8 cellular contexts compared by ENCODE assay signal in the genomic region with DNA sequence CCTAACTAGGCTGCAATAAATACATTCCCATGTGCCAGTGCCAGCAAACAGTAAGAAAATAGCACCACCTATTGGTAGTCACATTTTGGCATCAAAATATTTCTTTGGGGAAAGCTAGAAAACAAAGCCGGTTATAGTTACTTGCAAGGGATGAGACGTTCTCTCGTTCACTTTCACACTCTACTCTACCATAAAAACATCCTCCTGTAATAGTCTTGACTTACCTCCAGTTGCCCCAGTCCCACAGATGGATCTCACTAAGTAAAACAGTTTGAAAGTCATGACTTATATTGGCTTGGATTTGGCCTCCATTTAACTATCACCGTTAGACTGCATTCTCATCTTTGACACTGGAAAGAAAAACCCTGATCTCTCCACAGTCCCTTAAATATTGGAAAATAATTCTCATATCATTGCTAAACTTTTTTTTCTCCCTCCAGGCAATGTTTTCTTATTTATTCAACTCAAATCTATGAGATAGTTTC. TPM values are rescaled to one million over a fixed set of nuclear protein-coding genes. Genes with fewer than 3 reads are reported as not detected.
DNase-seq lines count a peak whose midpoint lies in the region; TF ChIP-seq lines count a peak whose summit lies in the region.

No MANE protein-coding gene starts in this region.

- intact Hi-C loops in stomach (cut with DNase I; ENCODE audit: low total_unique reads), result no loop called here
- intact Hi-C loops in posterior cingulate gyrus (cut with DNase I), result loop anchor here (1.0 kb wide), 1 partner anchor 679 kb away; no protein-coding TSS in a partner anchor

- H3K4me1 ChIP-seq in stomach, result no peaks in the 10 kb centered on the region
- no peaks in the 10 kb centered on the region for H3K4me1 ChIP-seq in effector memory CD4-positive, alpha-beta T cell (ENCODE audit: control insufficient read depth, insufficient read depth, low read length, poor library complexity, severe bottlenecking)

- H3K27me3 ChIP-seq in stomach, result peaks cover 0 to 8% (median 0%) of the 10 kb centered on the region in 3 donors
- no peaks in the 10 kb centered on the region for H3K27me3 ChIP-seq in effector memory CD4-positive, alpha-beta T cell (replicated peaks; ENCODE audit: control insufficient read depth, insufficient read depth, low read length, poor library complexity, severe bottlenecking)

- no peak for TF ChIP-seq EP300 in stomach (IDR thresholded peaks at IDR 0.05)

- peak; percentile 81 for TF ChIP-seq CTCF in 22Rv1 (IDR thresholded peaks at IDR 0.05)
- TF ChIP-seq CTCF in stomach (IDR thresholded peaks at IDR 0.05), result peak in 4 of 7 experiments; percentile 38 to 66 (median 44)

- 14 to 19% (median 16%) methylated on average over 4 of the region's 4 CpGs for WGBS in stomach, 5 donors

- TF ChIP-seq POLR2A in stomach (IDR thresholded peaks at IDR 0.05), result no peak

- H3K4me3 ChIP-seq in stomach, result no peak overlapping the region
- no peak overlapping the region for H3K4me3 ChIP-seq in effector memory CD4-positive, alpha-beta T cell (ENCODE audit: insufficient read depth, low read depth, low read length, poor library complexity, severe bottlenecking)

- no peaks in the 10 kb centered on the region for H3K9me3 ChIP-seq in stomach
- no peaks in the 10 kb centered on the region for H3K9me3 ChIP-seq in effector memory CD4-positive, alpha-beta T cell (ENCODE audit: control insufficient read depth, low read length)

- no peak overlapping the region for H3K27ac ChIP-seq in 22Rv1
- H3K27ac ChIP-seq in stomach, result no peak overlapping the region
- H3K27ac ChIP-seq in effector memory CD4-positive, alpha-beta T cell (ENCODE audit: insufficient read depth, low read length, poor library complexity, severe bottlenecking), result no peak overlapping the region

- H3K36me3 ChIP-seq in stomach, result no peaks in the 10 kb centered on the region
- H3K36me3 ChIP-seq in effector memory CD4-positive, alpha-beta T cell (ENCODE audit: control insufficient read depth, insufficient read depth, low read length), result no peaks in the 10 kb centered on the region

- DNase-seq in EL (peak; percentile 34), HT1080 (ENCODE audit: low read depth) (peak; percentile 36), SK-N-DZ (ENCODE audit: low spot score) (peak; percentile 9), globus pallidus (ENCODE audit: low spot score) (peak; percentile 45), stomach (no peak), posterior cingulate gyrus (no peak)
- DNase-seq in effector memory CD4-positive, alpha-beta T cell, result no peak

RNA-seq across cellular contexts. Expression of a gene that starts 9.7 kb away (rescaled TPM):
- total RNA-seq in HT1080 (2014; rRNA removed; shearing (Covaris generic)), result 0.02 TPM in 1 of 2 replicates, not detected in the other
- 0.03 TPM in 2 replicates for polyA plus RNA-seq in HT1080 (2015; cell fraction: cytosol; rRNA removed)
- 0.05 and 0.12 TPM in 2 replicates for polyA plus RNA-seq in HT1080 (2015; cell fraction: nucleus; rRNA removed)
- polyA plus RNA-seq in SK-N-DZ (2014; cell fraction: cytosol; rRNA removed), result not detected in 2 replicates
- polyA plus RNA-seq in SK-N-DZ (2014; cell fraction: nucleus; rRNA removed), result not detected in 2 replicates
- 10 to 100 TPM in 1 of 5 donors, 1 to 10 TPM in 4; 1.8 to 36.9 (median 3.9) TPM for total RNA-seq in stomach
- polyA plus RNA-seq in stomach, result under 1 TPM in 2 of 3 donors, not detected in 1; 0.15 to 0.25 TPM

Comparison
In these comparisons a context has a peak if more than half of its experiments do, and no peak if none do; other contexts are left out.
1. DNase-seq: peak in EL (single experiment), HT1080 (single experiment), SK-N-DZ (single experiment) and globus pallidus (single experiment); none in stomach (single experiment), effector memory CD4-positive, alpha-beta T cell (0 of 3) and posterior cingulate gyrus (0 of 10).